Comparison of ENCODE assay signal across 1 cellular context in genomic region chr5:57215629-57216195, GRCh38.
TF ChIP-seq lines count a peak whose summit lies in the region.

No MANE protein-coding gene starts in this region.

TF ChIP-seq in endothelial cell of umbilical vein, 7 proteins besides CTCF, POLR2A, EP300 and RAD21 (continued from another document):
- TF ChIP-seq MYC (IDR thresholded peaks at IDR 0.05; ENCODE audit: low read depth, low read length) (no peak), JUN (IDR thresholded peaks at IDR 0.05; ENCODE audit: borderline replicate concordance, insufficient read depth, insufficient read length, low read depth) (no peak), EZH2 (IDR thresholded peaks at IDR 0.05; ENCODE audit: borderline replicate concordance, low read depth, low read length, severe bottlenecking) (no peak)
- TF ChIP-seq, protein P1, sequence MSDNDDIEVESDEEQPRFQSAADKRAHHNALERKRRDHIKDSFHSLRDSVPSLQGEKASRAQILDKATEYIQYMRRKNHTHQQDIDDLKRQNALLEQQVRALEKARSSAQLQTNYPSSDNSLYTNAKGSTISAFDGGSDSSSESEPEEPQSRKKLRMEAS (IDR thresholded peaks at IDR 0.05; ENCODE audit: insufficient read depth, insufficient read length) = no peak
